ENCODE assay signal across 24 cellular contexts in genomic region chr12:101013993-101014392, GRCh38.
"Had no signal": no experiment of that assay in that cellular context is flagged by ENCODE, and none has a peak within 500 bp of the region (broad histone marks: within the 10 kb centered on the region; RNA-seq: fewer than 3 reads in every experiment).

No MANE protein-coding gene starts in this region.

- H3K27ac ChIP-seq: esophagus squamous epithelium, heart right ventricle, left lung, neural progenitor cell, parathyroid adenoma, right lobe of liver, suprapubic skin, vagina had no signal

- ATAC-seq: effector memory CD8-positive, alpha-beta T cell; heart right ventricle; left lung; naive thymus-derived CD4-positive, alpha-beta T cell; right lobe of liver; stimulated activated naive CD8-positive, alpha-beta T cell treated with anti-CD3 and anti-CD28 coated beads, Interleukin-15, amount 100 ng/mL, for 72 hours had no signal

- H2AFZ ChIP-seq: neural progenitor cell, parathyroid adenoma had no signal

- DNase-seq: cortex of kidney; effector memory CD8-positive, alpha-beta T cell; erythroblast; esophagus squamous epithelium; foreskin melanocyte; glutamatergic neuron; heart right ventricle; hypothalamus; left lung; mesenchymal stem cell; naive thymus-derived CD4-positive, alpha-beta T cell; right lobe of liver; stimulated activated CD4-positive, alpha-beta T cell treated with anti-CD3 and anti-CD28 coated beads, Interleukin-12 subunit alpha, Interleukin-12 subunit beta, amount 100 ng/mL, for 4 hours; stimulated activated CD4-positive, alpha-beta T cell treated with anti-CD3 and anti-CD28 coated beads, Interleukin-1b, Interleukin-23, amount 100 ng/mL, for 48 hours; stimulated activated CD4-positive, alpha-beta T cell treated with anti-CD3 and anti-CD28 coated beads, Interleukin-4, amount 100 ng/mL, for 1 hour; stimulated activated CD8-positive, alpha-beta memory T cell treated with anti-CD3 and anti-CD28 coated beads, Interleukin-4, amount 100 ng/mL, for 48 hours; stimulated activated naive CD4-positive, alpha-beta T cell; stimulated activated naive CD8-positive, alpha-beta T cell treated with anti-CD3 and anti-CD28 coated beads, Interleukin-15, amount 100 ng/mL, for 72 hours; trophoblast cell had no signal

- H3K79me2 ChIP-seq: parathyroid adenoma had no signal

- H3K36me3 ChIP-seq: esophagus squamous epithelium, heart right ventricle, left lung, neural progenitor cell, right lobe of liver, suprapubic skin, vagina had no signal

- H3K4me1 ChIP-seq: esophagus squamous epithelium, heart right ventricle, left lung, neural progenitor cell, parathyroid adenoma, right lobe of liver, suprapubic skin, vagina had no signal

- H3K4me3 ChIP-seq: esophagus squamous epithelium, heart right ventricle, left lung, neural progenitor cell, right lobe of liver, smooth muscle cell, suprapubic skin, vagina had no signal

- H3K27me3 ChIP-seq: esophagus squamous epithelium, heart right ventricle, left lung, neural progenitor cell, right lobe of liver, suprapubic skin, vagina had no signal

- H3K4me2 ChIP-seq: neural progenitor cell, smooth muscle cell had no signal

- H3K9me3 ChIP-seq: suprapubic skin, vagina had no signal
